Comparison of ENCODE assay signal across 15 cellular contexts in the genomic region with DNA sequence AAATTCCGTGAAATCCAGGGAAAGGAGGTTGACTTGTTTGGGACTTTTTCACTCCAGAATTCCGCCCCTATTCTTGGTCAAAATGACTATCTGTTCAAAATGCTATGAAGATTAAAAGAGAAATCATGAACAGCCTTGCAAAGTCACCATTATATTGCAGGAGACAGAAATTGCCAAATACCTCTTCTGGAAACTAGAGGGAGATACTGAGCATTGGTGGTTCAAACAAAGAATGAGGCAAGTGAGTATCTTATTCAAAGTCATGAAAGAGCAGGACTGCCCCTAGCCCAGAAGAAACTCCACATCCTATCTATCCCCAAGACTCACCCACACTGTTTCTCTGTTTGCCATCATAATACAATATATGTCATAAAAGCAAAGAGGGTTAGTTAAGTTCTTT.
DNase-seq lines count a peak whose midpoint lies in the region; ATAC-seq and TF ChIP-seq lines count a peak whose summit lies in the region.
"Had no signal": no experiment of that assay in that cellular context is flagged by ENCODE, and none has a peak within 500 bp of the region (broad histone marks: within the 10 kb centered on the region; RNA-seq: fewer than 3 reads in every experiment).

No MANE protein-coding gene starts in this region.

- peaks cover 10% of the 10 kb centered on the region for H3K27me3 Mint-ChIP-seq in mesothelial cell of epicardium (ENCODE audit: low read depth)
- H3K27me3 Mint-ChIP-seq: effector memory CD8-positive, alpha-beta T cell had no signal

- ATAC-seq in DND-41 (ENCODE audit: insufficient read depth, low read depth) (no peak), right cardiac atrium (no peak)
- ATAC-seq: activated T-cell treated with anti-CD3 and anti-CD28 coated beads, Interleukin-2, amount 50 U/mL, for 72 hours; effector memory CD8-positive, alpha-beta T cell; left colon had no signal

- TF ChIP-seq EP300 in Ishikawa (IDR thresholded peaks at IDR 0.05; ENCODE audit: borderline replicate concordance), result no peak

- 61% methylated on average over 2 of the region's 2 CpGs for WGBS in right cardiac atrium

- no peaks in the 10 kb centered on the region for H3K9me3 Mint-ChIP-seq in mesothelial cell of epicardium

- H3K27me3 ChIP-seq in DND-41 (ENCODE audit: insufficient read depth, low read length, poor library complexity) (no peaks in the 10 kb centered on the region), SU-DHL-6 (ENCODE audit: low read length) (no peaks in the 10 kb centered on the region), right cardiac atrium (ENCODE audit: control insufficient read depth, insufficient read depth) (no peaks in the 10 kb centered on the region)

- no peaks in the 10 kb centered on the region for H3K4me1 ChIP-seq in DND-41 (ENCODE audit: insufficient read depth, low read length)
- H3K4me1 ChIP-seq in right cardiac atrium (ENCODE audit: control insufficient read depth, insufficient read depth, low read length), result no peaks in the 10 kb centered on the region

- no peak overlapping the region for H3K27ac Mint-ChIP-seq in mesothelial cell of epicardium
- H3K27ac Mint-ChIP-seq: activated T-cell treated with anti-CD3 and anti-CD28 coated beads, Interleukin-2, amount 50 U/mL, for 72 hours; effector memory CD8-positive, alpha-beta T cell; HFFc6 had no signal

- no peak overlapping the region for H2AFZ ChIP-seq in DND-41 (ENCODE audit: low read depth, low read length)
- no peak overlapping the region for H2AFZ ChIP-seq in SU-DHL-6 (ENCODE audit: low read depth, low read length, severe bottlenecking)

- H3K4me3 Mint-ChIP-seq in mesothelial cell of epicardium, result no peak overlapping the region
- H3K4me3 Mint-ChIP-seq: activated T-cell treated with anti-CD3 and anti-CD28 coated beads, Interleukin-2, amount 50 U/mL, for 72 hours; effector memory CD8-positive, alpha-beta T cell; HFFc6 had no signal

- intact Hi-C loops in right cardiac atrium (cut with DNase I), result no loop called here

- TF ChIP-seq CTCF in DND-41 (IDR thresholded peaks at IDR 0.05; ENCODE audit: borderline replicate concordance, extremely low read depth, low read length, poor library complexity, severe bottlenecking) (peak; percentile 37), SU-DHL-6 (IDR thresholded peaks at IDR 0.05; ENCODE audit: insufficient read depth, low read length, poor library complexity, severe bottlenecking) (peak; percentile 25), mesothelial cell of epicardium (IDR thresholded peaks at IDR 0.05; ENCODE audit: unreplicated experiment) (peak; percentile 47)

- H3F3A ChIP-seq in SU-DHL-6 (ENCODE audit: insufficient read depth), result no peaks in the 10 kb centered on the region

- no peaks in the 10 kb centered on the region for H4K20me1 ChIP-seq in DND-41 (ENCODE audit: insufficient read depth, low read length)
- no peaks in the 10 kb centered on the region for H4K20me1 ChIP-seq in SU-DHL-6 (ENCODE audit: low read depth, low read length)

- no peaks in the 10 kb centered on the region for H3K4me1 Mint-ChIP-seq in mesothelial cell of epicardium

- H3K4me2 ChIP-seq in DND-41 (ENCODE audit: insufficient read depth, low read length) (no peak overlapping the region), SU-DHL-6 (ENCODE audit: low read depth, low read length, poor library complexity, severe bottlenecking) (no peak overlapping the region)

- no peak overlapping the region for H3K9ac ChIP-seq in DND-41 (ENCODE audit: low read depth, low read length)
- no peak overlapping the region for H3K9ac ChIP-seq in SU-DHL-6 (ENCODE audit: low read length)

- H3K36me3 Mint-ChIP-seq in mesothelial cell of epicardium, result no peaks in the 10 kb centered on the region

- no peaks in the 10 kb centered on the region for H3K36me3 ChIP-seq in DND-41 (ENCODE audit: insufficient read depth, low read length)
- no peaks in the 10 kb centered on the region for H3K36me3 ChIP-seq in SU-DHL-6 (ENCODE audit: low read length)
- H3K36me3 ChIP-seq: thoracic aorta had no signal

- H3K9me3 ChIP-seq in DND-41 (ENCODE audit: insufficient read depth, low read length, severe bottlenecking) (no peaks in the 10 kb centered on the region), SU-DHL-6 (ENCODE audit: insufficient read depth, low read length) (no peaks in the 10 kb centered on the region), right cardiac atrium (ENCODE audit: control insufficient read depth, low read length) (no peaks in the 10 kb centered on the region)
- H3K9me3 ChIP-seq: thoracic aorta had no signal

- H3K4me3 ChIP-seq in DND-41 (ENCODE audit: low read depth in 1 of 2, low read length in 2 of 2) (no peak overlapping the region), SU-DHL-6 (ENCODE audit: insufficient read depth, low read length, poor library complexity, severe bottlenecking) (no peak overlapping the region), right cardiac atrium (ENCODE audit: low read length) (no peak overlapping the region)
- H3K4me3 ChIP-seq: thoracic aorta had no signal

- no peak overlapping the region for H3K27ac ChIP-seq in DND-41 (ENCODE audit: low read length)
- no peak overlapping the region for H3K27ac ChIP-seq in SU-DHL-6 (ENCODE audit: low read depth, low read length)
- H3K27ac ChIP-seq in right cardiac atrium (ENCODE audit: low read length), result no peak overlapping the region
- H3K27ac ChIP-seq: thoracic aorta had no signal

- no peaks in the 10 kb centered on the region for H3K79me2 ChIP-seq in DND-41 (ENCODE audit: insufficient read depth, low read length)
- no peaks in the 10 kb centered on the region for H3K79me2 ChIP-seq in SU-DHL-6 (ENCODE audit: insufficient read depth, low read length)

- TF ChIP-seq RAD21 in Ishikawa (IDR thresholded peaks at IDR 0.05; ENCODE audit: low read depth), result peak; percentile 27

- no peaks in the 10 kb centered on the region for H3K9me2 ChIP-seq in SU-DHL-6 (replicated peaks; ENCODE audit: insufficient read depth, low read length)

- DNase-seq in DND-41, result no peak
- DNase-seq in mesothelial cell of epicardium (ENCODE audit: low spot score in 2 of 2, unreplicated experiment in 2 of 2), result no peak
- no peak for DNase-seq in right cardiac atrium
- no peak for DNase-seq in occipital lobe (lab: John Stamatoyannopoulos, UW)
- no peak for DNase-seq in NCI-H1436 (lab: John Stamatoyannopoulos, UW)
- DNase-seq: activated CD4-positive, alpha-beta T cell treated with anti-CD3 and anti-CD28 coated beads for 1 hour; activated T-cell treated with anti-CD3 and anti-CD28 coated beads, Interleukin-2, amount 50 U/mL, for 72 hours; Calu3; effector memory CD8-positive, alpha-beta T cell; HFFc6; left colon; NCI-H446 treated with DMSO at 0.1 percent for 48 hours had no signal

TF ChIP-seq in Ishikawa, 13 proteins besides CTCF, POLR2A, EP300 and RAD21:
- TF ChIP-seq CEBPB (IDR thresholded peaks at IDR 0.05) (no peak), EGR1 (IDR thresholded peaks at IDR 0.05) (no peak), TEAD4 (IDR thresholded peaks at IDR 0.05) (no peak), FOXM1 (IDR thresholded peaks at IDR 0.05; ENCODE audit: borderline replicate concordance, low read depth) (no peak), TAF1 (IDR thresholded peaks at IDR 0.05; ENCODE audit: low read depth) (no peak), ZBTB7A (IDR thresholded peaks at IDR 0.05; ENCODE audit: low read depth) (no peak), NFIC (IDR thresholded peaks at IDR 0.05) (no peak), YY1 (IDR thresholded peaks at IDR 0.05; ENCODE audit: low read depth) (no peak)
- TF ChIP-seq, protein P1, sequence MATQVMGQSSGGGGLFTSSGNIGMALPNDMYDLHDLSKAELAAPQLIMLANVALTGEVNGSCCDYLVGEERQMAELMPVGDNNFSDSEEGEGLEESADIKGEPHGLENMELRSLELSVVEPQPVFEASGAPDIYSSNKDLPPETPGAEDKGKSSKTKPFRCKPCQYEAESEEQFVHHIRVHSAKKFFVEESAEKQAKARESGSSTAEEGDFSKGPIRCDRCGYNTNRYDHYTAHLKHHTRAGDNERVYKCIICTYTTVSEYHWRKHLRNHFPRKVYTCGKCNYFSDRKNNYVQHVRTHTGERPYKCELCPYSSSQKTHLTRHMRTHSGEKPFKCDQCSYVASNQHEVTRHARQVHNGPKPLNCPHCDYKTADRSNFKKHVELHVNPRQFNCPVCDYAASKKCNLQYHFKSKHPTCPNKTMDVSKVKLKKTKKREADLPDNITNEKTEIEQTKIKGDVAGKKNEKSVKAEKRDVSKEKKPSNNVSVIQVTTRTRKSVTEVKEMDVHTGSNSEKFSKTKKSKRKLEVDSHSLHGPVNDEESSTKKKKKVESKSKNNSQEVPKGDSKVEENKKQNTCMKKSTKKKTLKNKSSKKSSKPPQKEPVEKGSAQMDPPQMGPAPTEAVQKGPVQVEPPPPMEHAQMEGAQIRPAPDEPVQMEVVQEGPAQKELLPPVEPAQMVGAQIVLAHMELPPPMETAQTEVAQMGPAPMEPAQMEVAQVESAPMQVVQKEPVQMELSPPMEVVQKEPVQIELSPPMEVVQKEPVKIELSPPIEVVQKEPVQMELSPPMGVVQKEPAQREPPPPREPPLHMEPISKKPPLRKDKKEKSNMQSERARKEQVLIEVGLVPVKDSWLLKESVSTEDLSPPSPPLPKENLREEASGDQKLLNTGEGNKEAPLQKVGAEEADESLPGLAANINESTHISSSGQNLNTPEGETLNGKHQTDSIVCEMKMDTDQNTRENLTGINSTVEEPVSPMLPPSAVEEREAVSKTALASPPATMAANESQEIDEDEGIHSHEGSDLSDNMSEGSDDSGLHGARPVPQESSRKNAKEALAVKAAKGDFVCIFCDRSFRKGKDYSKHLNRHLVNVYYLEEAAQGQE (IDR thresholded peaks at IDR 0.05; ENCODE audit: low read depth), result no peak
- TF ChIP-seq, protein P2, sequence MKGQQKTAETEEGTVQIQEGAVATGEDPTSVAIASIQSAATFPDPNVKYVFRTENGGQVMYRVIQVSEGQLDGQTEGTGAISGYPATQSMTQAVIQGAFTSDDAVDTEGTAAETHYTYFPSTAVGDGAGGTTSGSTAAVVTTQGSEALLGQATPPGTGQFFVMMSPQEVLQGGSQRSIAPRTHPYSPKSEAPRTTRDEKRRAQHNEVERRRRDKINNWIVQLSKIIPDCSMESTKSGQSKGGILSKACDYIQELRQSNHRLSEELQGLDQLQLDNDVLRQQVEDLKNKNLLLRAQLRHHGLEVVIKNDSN (IDR thresholded peaks at IDR 0.05), result no peak
